ENCODE assay signal across 16 cellular contexts in genomic region chr16:60225541-60225940, GRCh38.
"Had no signal": no experiment of that assay in that cellular context is flagged by ENCODE, and none has a peak within 500 bp of the region (broad histone marks: within the 10 kb centered on the region; RNA-seq: fewer than 3 reads in every experiment).

No MANE protein-coding gene starts in this region.

- DNase-seq: colonic mucosa; dermis blood vessel endothelial cell; foreskin melanocyte; head of caudate nucleus; kidney glomerular epithelial cell; naive thymus-derived CD4-positive, alpha-beta T cell; occipital lobe; psoas muscle; retina; right lobe of liver; stimulated activated CD4-positive, alpha-beta T cell treated with anti-CD3 and anti-CD28 coated beads, Interleukin-4, amount 100 ng/mL, for 1 hour; stimulated activated CD8-positive, alpha-beta memory T cell treated with anti-CD3 and anti-CD28 coated beads, Interleukin-4, amount 100 ng/mL, for 48 hours; stimulated activated naive CD8-positive, alpha-beta T cell treated with anti-CD3 and anti-CD28 coated beads, Interleukin-15, Interleukin-2, amounts not matched to agents 100 U/mL and 50 U/mL, for 24 hours; thyroid gland had no signal

- H3K9me3 Mint-ChIP-seq: type B pancreatic cell had no signal

- H3K36me3 Mint-ChIP-seq: naive thymus-derived CD4-positive, alpha-beta T cell; stimulated activated effector memory CD8-positive, alpha-beta T cell treated with anti-CD3 and anti-CD28 coated beads, Interleukin-12 subunit alpha, Interleukin-12 subunit beta, amount 100 ng/mL, for 72 hours; type B pancreatic cell had no signal

- ATAC-seq: naive thymus-derived CD4-positive, alpha-beta T cell; psoas muscle; right lobe of liver; stimulated activated effector memory CD8-positive, alpha-beta T cell treated with anti-CD3 and anti-CD28 coated beads, Interleukin-12 subunit alpha, Interleukin-12 subunit beta, amount 100 ng/mL, for 72 hours; stimulated activated naive CD8-positive, alpha-beta T cell treated with anti-CD3 and anti-CD28 coated beads, Interleukin-15, Interleukin-2, amounts not matched to agents 100 U/mL and 50 U/mL, for 24 hours had no signal

- H3K27me3 Mint-ChIP-seq: naive thymus-derived CD4-positive, alpha-beta T cell; type B pancreatic cell had no signal

- H3K4me1 Mint-ChIP-seq: stimulated activated effector memory CD8-positive, alpha-beta T cell treated with anti-CD3 and anti-CD28 coated beads, Interleukin-12 subunit alpha, Interleukin-12 subunit beta, amount 100 ng/mL, for 72 hours had no signal

- H3K4me3 Mint-ChIP-seq: naive thymus-derived CD4-positive, alpha-beta T cell; stimulated activated effector memory CD8-positive, alpha-beta T cell treated with anti-CD3 and anti-CD28 coated beads, Interleukin-12 subunit alpha, Interleukin-12 subunit beta, amount 100 ng/mL, for 72 hours; type B pancreatic cell had no signal

- H3K27ac Mint-ChIP-seq: naive thymus-derived CD4-positive, alpha-beta T cell; stimulated activated effector memory CD8-positive, alpha-beta T cell treated with anti-CD3 and anti-CD28 coated beads, Interleukin-12 subunit alpha, Interleukin-12 subunit beta, amount 100 ng/mL, for 72 hours; type B pancreatic cell had no signal
